Comparison of ENCODE assay signal across 8 cellular contexts in genomic region chr19:48795055-48795854, GRCh38. TPM values are rescaled to one million over a fixed set of nuclear protein-coding genes. Genes with fewer than 3 reads are reported as not detected.
DNase-seq lines count a peak whose midpoint lies in the region; ATAC-seq and TF ChIP-seq lines count a peak whose summit lies in the region.

No MANE protein-coding gene starts in this region.

- H3K9me3 Mint-ChIP-seq in T-helper 1 cell treated with Interleukin-12 subunit alpha and Interleukin-12 subunit beta and Interleukin-4 antibody, amounts not matched to agents 30 μg/mL and 1 μg/mL, for 36 hours, result no peaks in the 10 kb centered on the region
- no peaks in the 10 kb centered on the region for H3K9me3 Mint-ChIP-seq in progenitor cell of endocrine pancreas (ENCODE audit: low read depth)

- no peaks in the 10 kb centered on the region for H3K36me3 ChIP-seq in left ventricle myocardium inferior
- peaks cover 11% of the 10 kb centered on the region for H3K36me3 ChIP-seq in upper lobe of right lung

- peaks cover 11% of the 10 kb centered on the region for H3K4me1 Mint-ChIP-seq in T-helper 1 cell treated with Interleukin-12 subunit alpha and Interleukin-12 subunit beta and Interleukin-4 antibody, amounts not matched to agents 30 μg/mL and 1 μg/mL, for 36 hours (ENCODE audit: low read depth)
- H3K4me1 Mint-ChIP-seq in progenitor cell of endocrine pancreas (ENCODE audit: low read depth), result no peaks in the 10 kb centered on the region

- H3K4me3 ChIP-seq in left ventricle myocardium inferior (peak overlapping the region; percentile 70), upper lobe of right lung (peak overlapping the region; percentile 62)

- ATAC-seq in HG02798 (IDR thresholded peaks at IDR 0.05; ENCODE audit: poor library complexity, unreplicated experiment) (peak; percentile 81), upper lobe of right lung (peak; percentile 99)

- H3K4me1 ChIP-seq in left ventricle myocardium inferior (peaks cover 15% of the 10 kb centered on the region), upper lobe of right lung (peaks cover 9% of the 10 kb centered on the region)

- peaks cover 4% of the 10 kb centered on the region for H3K36me3 Mint-ChIP-seq in T-helper 1 cell treated with Interleukin-12 subunit alpha and Interleukin-12 subunit beta and Interleukin-4 antibody, amounts not matched to agents 30 μg/mL and 1 μg/mL, for 36 hours (ENCODE audit: low read depth)
- H3K36me3 Mint-ChIP-seq in progenitor cell of endocrine pancreas (ENCODE audit: insufficient read depth), result peaks cover 3% of the 10 kb centered on the region

- peak; percentile 90 for TF ChIP-seq CTCF in GM10266 (IDR thresholded peaks at IDR 0.05; ENCODE audit: control insufficient read depth, insufficient read depth, low read depth, missing control alignments)
- TF ChIP-seq CTCF in left ventricle myocardium inferior (IDR thresholded peaks at IDR 0.05; ENCODE audit: borderline replicate concordance), result peak; percentile 97
- TF ChIP-seq CTCF in progenitor cell of endocrine pancreas (IDR thresholded peaks at IDR 0.05; ENCODE audit: unreplicated experiment), result peak; percentile 99
- peak; percentile 93 for TF ChIP-seq CTCF in upper lobe of right lung (IDR thresholded peaks at IDR 0.05)

- peak overlapping the region; percentile 84 for H3K27ac ChIP-seq in left ventricle myocardium inferior (replicated peaks)
- H3K27ac ChIP-seq in upper lobe of right lung, result peak overlapping the region; percentile 61

- H3K9me3 ChIP-seq in left ventricle myocardium inferior (replicated peaks) (no peaks in the 10 kb centered on the region), upper lobe of right lung (no peaks in the 10 kb centered on the region)

- peak overlapping the region; percentile 87 for H3K27ac Mint-ChIP-seq in T-helper 1 cell treated with Interleukin-12 subunit alpha and Interleukin-12 subunit beta and Interleukin-4 antibody, amounts not matched to agents 30 μg/mL and 1 μg/mL, for 36 hours
- H3K27ac Mint-ChIP-seq in progenitor cell of endocrine pancreas, result peak overlapping the region; percentile 98

- H3K27me3 ChIP-seq in left ventricle myocardium inferior (ENCODE audit: low read depth) (no peaks in the 10 kb centered on the region), upper lobe of right lung (no peaks in the 10 kb centered on the region)

- DNase-seq in GM10266 (ENCODE audit: extremely low spot score), result peak; percentile 92
- DNase-seq in NCI-H146 treated with DMSO at 0.1 percent for 48 hours (lab: John Stamatoyannopoulos, UW; ENCODE audit: unreplicated experiment), result peak; percentile 42
- DNase-seq in amygdala (lab: John Stamatoyannopoulos, UW), result peak; percentile 29 to 97 (median 90)
- DNase-seq in left ventricle myocardium inferior, result peak; percentile 91
- DNase-seq in progenitor cell of endocrine pancreas (ENCODE audit: low spot score, unreplicated experiment), result peak; percentile 83
- DNase-seq in upper lobe of right lung, result peak; percentile 94

- intact Hi-C loops in left ventricle myocardium inferior (cut with micrococcal nuclease), result loop anchor here (2.0 kb wide), 1 partner anchor 42 kb away; the partner anchor contains the start of gene HSD17B14
- intact Hi-C loops in upper lobe of right lung (cut with DNase I), result loop anchor here (5.0 kb wide), 1 partner anchor 37 kb away; no protein-coding TSS in a partner anchor

- no peaks in the 10 kb centered on the region for H3K27me3 Mint-ChIP-seq in T-helper 1 cell treated with Interleukin-12 subunit alpha and Interleukin-12 subunit beta and Interleukin-4 antibody, amounts not matched to agents 30 μg/mL and 1 μg/mL, for 36 hours (ENCODE audit: low read depth)
- no peaks in the 10 kb centered on the region for H3K27me3 Mint-ChIP-seq in progenitor cell of endocrine pancreas

- H3K4me3 Mint-ChIP-seq in T-helper 1 cell treated with Interleukin-12 subunit alpha and Interleukin-12 subunit beta and Interleukin-4 antibody, amounts not matched to agents 30 μg/mL and 1 μg/mL, for 36 hours, result peak overlapping the region; percentile 93
- H3K4me3 Mint-ChIP-seq in progenitor cell of endocrine pancreas (ENCODE audit: low read depth), result peak overlapping the region; percentile 96

RNA-seq across cellular contexts. Expression of gene BCAT2, which starts 15.6 kb away (rescaled TPM):
- total RNA-seq in left ventricle myocardium inferior (70.8 TPM), progenitor cell of endocrine pancreas (61.0 and 70.0 TPM in 2 replicates), upper lobe of right lung (59.0 TPM)

RNA-seq across cellular contexts. Expression of gene FGF21, which starts 39.9 kb away (rescaled TPM):
- total RNA-seq in left ventricle myocardium inferior (not detected), progenitor cell of endocrine pancreas (not detected in 2 replicates), upper lobe of right lung (not detected)

RNA-seq across cellular contexts. Expression of gene HSD17B14, which starts 41.0 kb away (rescaled TPM):
- 1.8 TPM for total RNA-seq in left ventricle myocardium inferior
- total RNA-seq in progenitor cell of endocrine pancreas, result 20.5 and 22.1 TPM in 2 replicates
- total RNA-seq in upper lobe of right lung, result 23.5 TPM

RNA-seq across cellular contexts. Expression of gene FUT1, which starts 42.8 kb away (rescaled TPM):
- total RNA-seq in left ventricle myocardium inferior (1.8 TPM), progenitor cell of endocrine pancreas (5.4 and 6.9 TPM in 2 replicates), upper lobe of right lung (19.9 TPM)

RNA-seq across cellular contexts. Expression of gene IZUMO1, which starts 48.5 kb away (rescaled TPM):
- 0.60 TPM for total RNA-seq in left ventricle myocardium inferior
- total RNA-seq in progenitor cell of endocrine pancreas, result 0.55 and 1.0 TPM in 2 replicates
- 3.8 TPM for total RNA-seq in upper lobe of right lung

Comparison
In these comparisons a context has a peak if more than half of its experiments do, and no peak if none do; other contexts are left out.
1. Peak in every context shown above with its lines: DNase-seq, ATAC-seq, H3K4me3 ChIP-seq and H3K27ac ChIP-seq.
2. DNase-seq: peak in every context shown above with its lines; median percentile 94 in upper lobe of right lung; 92 in GM10266; 91 in left ventricle myocardium inferior; 90 in amygdala; 83 in progenitor cell of endocrine pancreas; 42 in NCI-H146 treated with DMSO at 0.1 percent for 48 hours.